In genomic region chr10:60388116-60388515, GRCh38 we compare ENCODE assay signal across 16 cellular contexts.
"Had no signal": no experiment of that assay in that cellular context is flagged by ENCODE, and none has a peak within 500 bp of the region (broad histone marks: within the 10 kb centered on the region; RNA-seq: fewer than 3 reads in every experiment).

No MANE protein-coding gene starts in this region.

- H2AFZ ChIP-seq: parathyroid adenoma had no signal

- H3K79me2 ChIP-seq: parathyroid adenoma had no signal

- H3K27ac ChIP-seq: parathyroid adenoma, skin epidermis had no signal

- H3K4me1 Mint-ChIP-seq: activated CD8-positive, alpha-beta memory T cell treated with anti-CD3 and anti-CD28 coated beads, Interleukin-2, amount 10 ng/mL, durations not matched to agents 7 days and 5 days had no signal

- H3K4me3 Mint-ChIP-seq: activated CD8-positive, alpha-beta memory T cell treated with anti-CD3 and anti-CD28 coated beads, Interleukin-2, amount 10 ng/mL, durations not matched to agents 7 days and 5 days; activated naive CD8-positive, alpha-beta T cell; activated T-cell treated with anti-CD3 and anti-CD28 coated beads, Interleukin-2, amount 50 U/mL, for 4 hours; T-helper 2 cell treated with Interferon-gamma antibody and Interleukin-4, amounts not matched to agents 5 μg/mL and 100 μg/mL, for 36 hours had no signal

- H3K27me3 Mint-ChIP-seq: activated CD8-positive, alpha-beta memory T cell treated with anti-CD3 and anti-CD28 coated beads, Interleukin-2, amount 10 ng/mL, durations not matched to agents 7 days and 5 days; activated naive CD8-positive, alpha-beta T cell; type B pancreatic cell had no signal

- H3K9me3 Mint-ChIP-seq: activated T-cell treated with anti-CD3 and anti-CD28 coated beads, Interleukin-2, amount 50 U/mL, for 4 hours; T-helper 2 cell treated with Interferon-gamma antibody and Interleukin-4, amounts not matched to agents 5 μg/mL and 100 μg/mL, for 36 hours; type B pancreatic cell had no signal

- H3K36me3 Mint-ChIP-seq: activated CD8-positive, alpha-beta memory T cell treated with anti-CD3 and anti-CD28 coated beads, Interleukin-2, amount 10 ng/mL, durations not matched to agents 7 days and 5 days; activated naive CD8-positive, alpha-beta T cell; type B pancreatic cell had no signal

- DNase-seq: activated CD4-positive, alpha-beta T cell treated with anti-CD3 and anti-CD28 coated beads, Interleukin-2, amount 50 U/mL, for 48 hours; activated CD4-positive, CD25-positive, alpha-beta regulatory T cell treated with anti-CD3 and anti-CD28 coated beads, Interleukin-2, amount 50 U/mL, for 72 hours; activated CD8-positive, alpha-beta memory T cell treated with anti-CD3 and anti-CD28 coated beads, Interleukin-2, amount 10 ng/mL, durations not matched to agents 7 days and 5 days; activated gamma-delta T cell; activated T-cell treated with anti-CD3 and anti-CD28 coated beads, Interleukin-2, amount 50 U/mL, for 4 hours; kidney; left ventricle myocardium superior; stimulated activated CD4-positive, alpha-beta T cell treated with anti-CD3 and anti-CD28 coated beads, Interleukin-4, amount 100 ng/mL, for 4 hours had no signal

- FAIRE-seq: bronchial epithelial cell, colon, frontal cortex, kidney had no signal

- H3K9ac ChIP-seq: parathyroid adenoma had no signal

- ATAC-seq: activated CD8-positive, alpha-beta memory T cell treated with anti-CD3 and anti-CD28 coated beads, Interleukin-2, amount 10 ng/mL, durations not matched to agents 7 days and 5 days; activated T-cell treated with anti-CD3 and anti-CD28 coated beads, Interleukin-2, amount 50 U/mL, for 4 hours; left ventricle myocardium superior had no signal

- H3K4me3 ChIP-seq: skin epidermis had no signal

- H3K27ac Mint-ChIP-seq: activated CD8-positive, alpha-beta memory T cell treated with anti-CD3 and anti-CD28 coated beads, Interleukin-2, amount 10 ng/mL, durations not matched to agents 7 days and 5 days; activated naive CD8-positive, alpha-beta T cell; T-helper 2 cell treated with Interferon-gamma antibody and Interleukin-4, amounts not matched to agents 5 μg/mL and 100 μg/mL, for 36 hours had no signal
